ENCODE assay signal across 1 cellular context in the genomic region with DNA sequence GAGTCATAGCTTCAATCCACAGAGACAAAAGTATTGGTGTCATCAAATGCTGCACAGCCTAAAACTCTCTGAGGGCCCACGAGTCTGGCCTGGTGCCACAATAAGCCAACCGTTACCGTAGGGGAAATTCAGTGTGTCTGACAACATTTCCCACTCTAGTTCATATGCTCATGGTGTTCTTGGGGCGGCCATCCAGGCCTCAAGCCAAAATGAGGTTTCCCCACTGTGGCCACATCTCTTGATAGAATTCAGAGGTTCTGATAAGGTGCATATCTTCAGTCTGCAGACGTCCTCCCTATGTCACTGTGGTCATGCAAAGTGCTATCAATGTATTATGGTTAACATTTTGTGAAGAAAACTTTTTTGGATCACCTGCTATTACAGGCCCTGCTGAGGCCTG.
A peak's percentile ranks its signal among the peaks of the same experiment; 100 is the strongest.
TF ChIP-seq lines count a peak whose summit lies in the region.

No MANE protein-coding gene starts in this region.

TF ChIP-seq in K562, 482 proteins besides CTCF, POLR2A, EP300 and RAD21 (continued from another document and continues in another):
- TF ChIP-seq, protein P1, sequence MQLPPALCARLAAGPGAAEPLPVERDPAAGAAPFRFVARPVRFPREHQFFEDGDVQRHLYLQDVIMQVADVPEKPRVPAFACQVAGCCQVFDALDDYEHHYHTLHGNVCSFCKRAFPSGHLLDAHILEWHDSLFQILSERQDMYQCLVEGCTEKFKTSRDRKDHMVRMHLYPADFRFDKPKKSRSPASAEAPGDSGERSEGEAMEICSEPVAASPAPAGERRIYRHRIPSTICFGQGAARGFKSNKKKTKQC (CRISPR knock-in tag; IDR thresholded peaks at IDR 0.05), result no peak
- TF ChIP-seq ZNF707 (CRISPR knock-in tag; conservative IDR thresholded peaks at IDR 0.05) (no peak), TCFL5 (CRISPR knock-in tag; conservative IDR thresholded peaks at IDR 0.05) (no peak), MCM5 (IDR thresholded peaks at IDR 0.05; ENCODE audit: low read depth) (no peak), ZBTB17 (CRISPR knock-in tag; IDR thresholded peaks at IDR 0.05) (no peak), CAMTA2 (CRISPR knock-in tag; conservative IDR thresholded peaks at IDR 0.05) (no peak), ZNF444 (CRISPR knock-in tag; IDR thresholded peaks at IDR 0.05) (peak; percentile 16; the same call in 1 of the 2 replicates), NR2C2 (CRISPR knock-in tag; IDR thresholded peaks at IDR 0.05) (no peak), NR2C2 (tag; IDR thresholded peaks at IDR 0.05) (no peak), THRAP3 (IDR thresholded peaks at IDR 0.05; ENCODE audit: borderline replicate concordance) (no peak), FIP1L1 (IDR thresholded peaks at IDR 0.05; ENCODE audit: low read depth, low read length, poor library complexity, severe bottlenecking) (no peak), NFIC (IDR thresholded peaks at IDR 0.05) (0 out of 2 replicates have a peak, but pooled peaks have one; percentile 8), CCNT2 (IDR thresholded peaks at IDR 0.05; ENCODE audit: borderline replicate concordance, extremely low read depth, insufficient read length, low read depth, low read length) (peak; percentile 34), FOXK2 (conservative IDR thresholded peaks at IDR 0.05 in 1 of 2, IDR thresholded peaks at IDR 0.05 in 1 of 2; ENCODE audit: low read depth in 2 of 2) (no peak), ZNF551 (CRISPR knock-in tag; IDR thresholded peaks at IDR 0.05) (no peak), MCM3 (IDR thresholded peaks at IDR 0.05) (no peak), YBX1 (IDR thresholded peaks at IDR 0.05) (no peak), TAL1 (IDR thresholded peaks at IDR 0.05) (peak; percentile 71), LCOR (CRISPR knock-in tag; IDR thresholded peaks at IDR 0.05) (no peak), ZSCAN29 (IDR thresholded peaks at IDR 0.05) (no peak), ZNF668 (CRISPR knock-in tag; IDR thresholded peaks at IDR 0.05) (no peak), FOXA3 (CRISPR knock-in tag; conservative IDR thresholded peaks at IDR 0.05 in 1 of 2, IDR thresholded peaks at IDR 0.05 in 1 of 2) (no peak), ZC3H8 (IDR thresholded peaks at IDR 0.05) (no peak), BCL6 (CRISPR knock-in tag; IDR thresholded peaks at IDR 0.05) (peak; percentile 40; the same call in 1 of the 2 replicates), ZNF583 (CRISPR knock-in tag; IDR thresholded peaks at IDR 0.05) (0 out of 2 replicates have a peak, but pooled peaks have one; percentile 65), RCOR1 (IDR thresholded peaks at IDR 0.05; ENCODE audit: borderline replicate concordance in 1 of 2, low read depth in 2 of 2, low read length in 2 of 2) (0 out of 4 replicates have a peak, but pooled peaks of 1 of the 2 experiments have one; percentile 5), FOSL1 (tag; conservative IDR thresholded peaks at IDR 0.05) (peak; percentile 43), CBFA2T3 (IDR thresholded peaks at IDR 0.05) (peak; percentile 24), ETV6 (IDR thresholded peaks at IDR 0.05; ENCODE audit: borderline replicate concordance in 1 of 2, low read depth in 2 of 2, low read length in 1 of 2) (no peak), ETV6 (CRISPR knock-in tag; IDR thresholded peaks at IDR 0.05; ENCODE audit: borderline replicate concordance) (no peak)
- TF ChIP-seq, protein P2, sequence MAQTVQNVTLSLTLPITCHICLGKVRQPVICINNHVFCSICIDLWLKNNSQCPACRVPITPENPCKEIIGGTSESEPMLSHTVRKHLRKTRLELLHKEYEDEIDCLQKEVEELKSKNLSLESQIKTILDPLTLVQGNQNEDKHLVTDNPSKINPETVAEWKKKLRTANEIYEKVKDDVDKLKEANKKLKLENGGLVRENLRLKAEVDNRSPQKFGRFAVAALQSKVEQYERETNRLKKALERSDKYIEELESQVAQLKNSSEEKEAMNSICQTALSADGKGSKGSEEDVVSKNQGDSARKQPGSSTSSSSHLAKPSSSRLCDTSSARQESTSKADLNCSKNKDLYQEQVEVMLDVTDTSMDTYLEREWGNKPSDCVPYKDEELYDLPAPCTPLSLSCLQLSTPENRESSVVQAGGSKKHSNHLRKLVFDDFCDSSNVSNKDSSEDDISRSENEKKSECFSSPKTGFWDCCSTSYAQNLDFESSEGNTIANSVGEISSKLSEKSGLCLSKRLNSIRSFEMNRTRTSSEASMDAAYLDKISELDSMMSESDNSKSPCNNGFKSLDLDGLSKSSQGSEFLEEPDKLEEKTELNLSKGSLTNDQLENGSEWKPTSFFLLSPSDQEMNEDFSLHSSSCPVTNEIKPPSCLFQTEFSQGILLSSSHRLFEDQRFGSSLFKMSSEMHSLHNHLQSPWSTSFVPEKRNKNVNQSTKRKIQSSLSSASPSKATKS (CRISPR knock-in tag; IDR thresholded peaks at IDR 0.05), result no peak
- TF ChIP-seq, protein P3, sequence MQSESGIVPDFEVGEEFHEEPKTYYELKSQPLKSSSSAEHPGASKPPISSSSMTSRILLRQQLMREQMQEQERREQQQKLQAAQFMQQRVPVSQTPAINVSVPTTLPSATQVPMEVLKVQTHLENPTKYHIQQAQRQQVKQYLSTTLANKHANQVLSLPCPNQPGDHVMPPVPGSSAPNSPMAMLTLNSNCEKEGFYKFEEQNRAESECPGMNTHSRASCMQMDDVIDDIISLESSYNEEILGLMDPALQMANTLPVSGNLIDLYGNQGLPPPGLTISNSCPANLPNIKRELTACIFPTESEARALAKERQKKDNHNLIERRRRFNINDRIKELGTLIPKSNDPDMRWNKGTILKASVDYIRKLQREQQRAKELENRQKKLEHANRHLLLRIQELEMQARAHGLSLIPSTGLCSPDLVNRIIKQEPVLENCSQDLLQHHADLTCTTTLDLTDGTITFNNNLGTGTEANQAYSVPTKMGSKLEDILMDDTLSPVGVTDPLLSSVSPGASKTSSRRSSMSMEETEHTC (IDR thresholded peaks at IDR 0.05), result no peak
- TF ChIP-seq, protein P4, sequence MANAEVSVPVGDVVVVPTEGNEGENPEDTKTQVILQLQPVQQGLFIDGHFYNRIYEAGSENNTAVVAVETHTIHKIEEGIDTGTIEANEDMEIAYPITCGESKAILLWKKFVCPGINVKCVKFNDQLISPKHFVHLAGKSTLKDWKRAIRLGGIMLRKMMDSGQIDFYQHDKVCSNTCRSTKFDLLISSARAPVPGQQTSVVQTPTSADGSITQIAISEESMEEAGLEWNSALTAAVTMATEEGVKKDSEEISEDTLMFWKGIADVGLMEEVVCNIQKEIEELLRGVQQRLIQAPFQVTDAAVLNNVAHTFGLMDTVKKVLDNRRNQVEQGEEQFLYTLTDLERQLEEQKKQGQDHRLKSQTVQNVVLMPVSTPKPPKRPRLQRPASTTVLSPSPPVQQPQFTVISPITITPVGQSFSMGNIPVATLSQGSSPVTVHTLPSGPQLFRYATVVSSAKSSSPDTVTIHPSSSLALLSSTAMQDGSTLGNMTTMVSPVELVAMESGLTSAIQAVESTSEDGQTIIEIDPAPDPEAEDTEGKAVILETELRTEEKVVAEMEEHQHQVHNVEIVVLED (CRISPR knock-in tag; IDR thresholded peaks at IDR 0.05), result no peak
- TF ChIP-seq, protein P5, sequence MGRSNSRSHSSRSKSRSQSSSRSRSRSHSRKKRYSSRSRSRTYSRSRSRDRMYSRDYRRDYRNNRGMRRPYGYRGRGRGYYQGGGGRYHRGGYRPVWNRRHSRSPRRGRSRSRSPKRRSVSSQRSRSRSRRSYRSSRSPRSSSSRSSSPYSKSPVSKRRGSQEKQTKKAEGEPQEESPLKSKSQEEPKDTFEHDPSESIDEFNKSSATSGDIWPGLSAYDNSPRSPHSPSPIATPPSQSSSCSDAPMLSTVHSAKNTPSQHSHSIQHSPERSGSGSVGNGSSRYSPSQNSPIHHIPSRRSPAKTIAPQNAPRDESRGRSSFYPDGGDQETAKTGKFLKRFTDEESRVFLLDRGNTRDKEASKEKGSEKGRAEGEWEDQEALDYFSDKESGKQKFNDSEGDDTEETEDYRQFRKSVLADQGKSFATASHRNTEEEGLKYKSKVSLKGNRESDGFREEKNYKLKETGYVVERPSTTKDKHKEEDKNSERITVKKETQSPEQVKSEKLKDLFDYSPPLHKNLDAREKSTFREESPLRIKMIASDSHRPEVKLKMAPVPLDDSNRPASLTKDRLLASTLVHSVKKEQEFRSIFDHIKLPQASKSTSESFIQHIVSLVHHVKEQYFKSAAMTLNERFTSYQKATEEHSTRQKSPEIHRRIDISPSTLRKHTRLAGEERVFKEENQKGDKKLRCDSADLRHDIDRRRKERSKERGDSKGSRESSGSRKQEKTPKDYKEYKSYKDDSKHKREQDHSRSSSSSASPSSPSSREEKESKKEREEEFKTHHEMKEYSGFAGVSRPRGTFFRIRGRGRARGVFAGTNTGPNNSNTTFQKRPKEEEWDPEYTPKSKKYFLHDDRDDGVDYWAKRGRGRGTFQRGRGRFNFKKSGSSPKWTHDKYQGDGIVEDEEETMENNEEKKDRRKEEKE (IDR thresholded peaks at IDR 0.05; ENCODE audit: borderline replicate concordance in 1 of 2, control insufficient read depth in 1 of 2, low read depth in 2 of 2, low read length in 1 of 2), result no peak
- TF ChIP-seq, protein P6, sequence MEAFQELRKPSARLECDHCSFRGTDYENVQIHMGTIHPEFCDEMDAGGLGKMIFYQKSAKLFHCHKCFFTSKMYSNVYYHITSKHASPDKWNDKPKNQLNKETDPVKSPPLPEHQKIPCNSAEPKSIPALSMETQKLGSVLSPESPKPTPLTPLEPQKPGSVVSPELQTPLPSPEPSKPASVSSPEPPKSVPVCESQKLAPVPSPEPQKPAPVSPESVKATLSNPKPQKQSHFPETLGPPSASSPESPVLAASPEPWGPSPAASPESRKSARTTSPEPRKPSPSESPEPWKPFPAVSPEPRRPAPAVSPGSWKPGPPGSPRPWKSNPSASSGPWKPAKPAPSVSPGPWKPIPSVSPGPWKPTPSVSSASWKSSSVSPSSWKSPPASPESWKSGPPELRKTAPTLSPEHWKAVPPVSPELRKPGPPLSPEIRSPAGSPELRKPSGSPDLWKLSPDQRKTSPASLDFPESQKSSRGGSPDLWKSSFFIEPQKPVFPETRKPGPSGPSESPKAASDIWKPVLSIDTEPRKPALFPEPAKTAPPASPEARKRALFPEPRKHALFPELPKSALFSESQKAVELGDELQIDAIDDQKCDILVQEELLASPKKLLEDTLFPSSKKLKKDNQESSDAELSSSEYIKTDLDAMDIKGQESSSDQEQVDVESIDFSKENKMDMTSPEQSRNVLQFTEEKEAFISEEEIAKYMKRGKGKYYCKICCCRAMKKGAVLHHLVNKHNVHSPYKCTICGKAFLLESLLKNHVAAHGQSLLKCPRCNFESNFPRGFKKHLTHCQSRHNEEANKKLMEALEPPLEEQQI (IDR thresholded peaks at IDR 0.05), result no peak
- TF ChIP-seq, protein P7, sequence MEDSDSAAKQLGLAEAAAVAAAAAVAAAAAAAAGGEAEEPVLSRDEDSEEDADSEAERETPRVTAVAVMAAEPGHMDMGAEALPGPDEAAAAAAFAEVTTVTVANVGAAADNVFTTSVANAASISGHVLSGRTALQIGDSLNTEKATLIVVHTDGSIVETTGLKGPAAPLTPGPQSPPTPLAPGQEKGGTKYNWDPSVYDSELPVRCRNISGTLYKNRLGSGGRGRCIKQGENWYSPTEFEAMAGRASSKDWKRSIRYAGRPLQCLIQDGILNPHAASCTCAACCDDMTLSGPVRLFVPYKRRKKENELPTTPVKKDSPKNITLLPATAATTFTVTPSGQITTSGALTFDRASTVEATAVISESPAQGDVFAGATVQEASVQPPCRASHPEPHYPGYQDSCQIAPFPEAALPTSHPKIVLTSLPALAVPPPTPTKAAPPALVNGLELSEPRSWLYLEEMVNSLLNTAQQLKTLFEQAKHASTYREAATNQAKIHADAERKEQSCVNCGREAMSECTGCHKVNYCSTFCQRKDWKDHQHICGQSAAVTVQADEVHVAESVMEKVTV (CRISPR knock-in tag; IDR thresholded peaks at IDR 0.05), result no peak
- TF ChIP-seq, protein P8, sequence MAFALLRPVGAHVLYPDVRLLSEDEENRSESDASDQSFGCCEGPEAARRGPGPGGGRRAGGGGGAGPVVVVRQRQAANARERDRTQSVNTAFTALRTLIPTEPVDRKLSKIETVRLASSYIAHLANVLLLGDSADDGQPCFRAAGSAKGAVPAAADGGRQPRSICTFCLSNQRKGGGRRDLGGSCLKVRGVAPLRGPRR (CRISPR knock-in tag; IDR thresholded peaks at IDR 0.05), result no peak
- TF ChIP-seq, protein P9, sequence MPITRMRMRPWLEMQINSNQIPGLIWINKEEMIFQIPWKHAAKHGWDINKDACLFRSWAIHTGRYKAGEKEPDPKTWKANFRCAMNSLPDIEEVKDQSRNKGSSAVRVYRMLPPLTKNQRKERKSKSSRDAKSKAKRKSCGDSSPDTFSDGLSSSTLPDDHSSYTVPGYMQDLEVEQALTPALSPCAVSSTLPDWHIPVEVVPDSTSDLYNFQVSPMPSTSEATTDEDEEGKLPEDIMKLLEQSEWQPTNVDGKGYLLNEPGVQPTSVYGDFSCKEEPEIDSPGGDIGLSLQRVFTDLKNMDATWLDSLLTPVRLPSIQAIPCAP (CRISPR knock-in tag; IDR thresholded peaks at IDR 0.05; ENCODE audit: borderline replicate concordance), result no peak
- TF ChIP-seq, protein P10, sequence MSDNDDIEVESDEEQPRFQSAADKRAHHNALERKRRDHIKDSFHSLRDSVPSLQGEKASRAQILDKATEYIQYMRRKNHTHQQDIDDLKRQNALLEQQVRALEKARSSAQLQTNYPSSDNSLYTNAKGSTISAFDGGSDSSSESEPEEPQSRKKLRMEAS (CRISPR knock-in tag; IDR thresholded peaks at IDR 0.05), result no peak
- TF ChIP-seq, protein P11, sequence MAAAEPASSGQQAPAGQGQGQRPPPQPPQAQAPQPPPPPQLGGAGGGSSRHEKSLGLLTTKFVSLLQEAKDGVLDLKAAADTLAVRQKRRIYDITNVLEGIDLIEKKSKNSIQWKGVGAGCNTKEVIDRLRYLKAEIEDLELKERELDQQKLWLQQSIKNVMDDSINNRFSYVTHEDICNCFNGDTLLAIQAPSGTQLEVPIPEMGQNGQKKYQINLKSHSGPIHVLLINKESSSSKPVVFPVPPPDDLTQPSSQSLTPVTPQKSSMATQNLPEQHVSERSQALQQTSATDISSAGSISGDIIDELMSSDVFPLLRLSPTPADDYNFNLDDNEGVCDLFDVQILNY (CRISPR knock-in tag; IDR thresholded peaks at IDR 0.05), result no peak
- TF ChIP-seq, protein P12, sequence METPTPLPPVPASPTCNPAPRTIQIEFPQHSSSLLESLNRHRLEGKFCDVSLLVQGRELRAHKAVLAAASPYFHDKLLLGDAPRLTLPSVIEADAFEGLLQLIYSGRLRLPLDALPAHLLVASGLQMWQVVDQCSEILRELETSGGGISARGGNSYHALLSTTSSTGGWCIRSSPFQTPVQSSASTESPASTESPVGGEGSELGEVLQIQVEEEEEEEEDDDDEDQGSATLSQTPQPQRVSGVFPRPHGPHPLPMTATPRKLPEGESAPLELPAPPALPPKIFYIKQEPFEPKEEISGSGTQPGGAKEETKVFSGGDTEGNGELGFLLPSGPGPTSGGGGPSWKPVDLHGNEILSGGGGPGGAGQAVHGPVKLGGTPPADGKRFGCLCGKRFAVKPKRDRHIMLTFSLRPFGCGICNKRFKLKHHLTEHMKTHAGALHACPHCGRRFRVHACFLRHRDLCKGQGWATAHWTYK (CRISPR knock-in tag; IDR thresholded peaks at IDR 0.05), result peak; percentile 66; the same call in 1 of the 2 replicates
- TF ChIP-seq, protein P13, sequence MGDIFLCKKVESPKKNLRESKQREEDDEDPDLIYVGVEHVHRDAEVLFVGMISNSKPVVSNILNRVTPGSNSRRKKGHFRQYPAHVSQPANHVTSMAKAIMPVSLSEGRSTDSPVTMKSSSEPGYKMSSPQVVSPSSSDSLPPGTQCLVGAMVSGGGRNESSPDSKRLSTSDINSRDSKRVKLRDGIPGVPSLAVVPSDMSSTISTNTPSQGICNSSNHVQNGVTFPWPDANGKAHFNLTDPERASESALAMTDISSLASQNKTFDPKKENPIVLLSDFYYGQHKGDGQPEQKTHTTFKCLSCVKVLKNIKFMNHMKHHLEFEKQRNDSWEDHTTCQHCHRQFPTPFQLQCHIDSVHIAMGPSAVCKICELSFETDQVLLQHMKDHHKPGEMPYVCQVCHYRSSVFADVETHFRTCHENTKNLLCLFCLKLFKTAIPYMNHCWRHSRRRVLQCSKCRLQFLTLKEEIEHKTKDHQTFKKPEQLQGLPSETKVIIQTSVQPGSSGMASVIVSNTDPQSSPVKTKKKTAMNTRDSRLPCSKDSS (IDR thresholded peaks at IDR 0.05; ENCODE audit: low read depth, partially characterized antibody), result no peak
